Comparison of ENCODE assay signal across 1 cellular context in the genomic region with DNA sequence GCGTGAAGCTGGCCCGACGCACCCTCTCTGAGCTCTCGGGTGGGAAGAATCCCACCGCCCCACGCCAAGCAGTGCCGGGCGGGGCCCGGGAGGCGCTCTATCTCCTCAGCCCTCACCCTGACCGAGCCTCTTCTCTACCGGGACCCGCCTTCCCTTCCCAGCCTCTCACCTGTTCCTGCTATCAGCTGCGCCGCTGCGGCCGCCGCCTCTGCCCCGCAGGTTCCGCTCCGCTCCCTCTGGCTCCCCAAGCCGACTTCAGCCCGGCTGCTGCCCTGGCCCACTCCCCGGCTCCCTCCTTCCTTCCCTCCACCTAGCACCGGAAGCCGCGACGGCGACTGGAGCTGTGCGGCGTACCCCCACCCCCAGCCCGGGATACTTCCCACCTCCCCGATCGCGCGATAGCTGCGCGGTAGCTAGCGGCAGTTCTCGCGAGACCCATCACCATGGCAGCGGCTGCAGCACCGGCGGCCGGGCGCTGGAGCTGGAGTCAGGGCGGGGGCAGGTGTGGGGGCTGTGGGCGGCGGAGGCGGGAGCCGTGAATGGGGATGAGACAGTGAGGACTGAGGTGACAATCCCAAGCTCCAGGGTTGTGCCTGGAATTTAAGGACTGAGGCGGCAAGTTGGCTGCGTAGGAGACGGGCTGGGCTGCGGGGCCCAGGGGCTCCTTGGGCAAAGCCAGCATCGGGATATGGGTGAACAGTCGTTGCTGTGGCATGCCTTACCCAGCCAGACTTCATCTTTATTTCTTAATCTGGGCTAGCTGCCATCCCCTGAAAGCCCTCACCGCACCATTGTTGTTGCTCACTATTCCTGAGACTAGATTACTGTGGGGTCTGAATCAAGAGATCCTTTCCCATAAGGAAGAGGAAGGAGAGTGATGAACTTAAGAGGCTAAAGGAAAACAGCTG.
TF ChIP-seq lines count a peak whose summit lies in the region.

ARF3 (minus strand) TSS at position 347 of the 908 bp plus-strand sequence. CDS start 16,392 bp downstream, outside the sequence.

TF ChIP-seq in HepG2, 621 proteins besides CTCF, POLR2A, EP300 and RAD21 (continued from another document and continues in another):
- TF ChIP-seq, protein P1, sequence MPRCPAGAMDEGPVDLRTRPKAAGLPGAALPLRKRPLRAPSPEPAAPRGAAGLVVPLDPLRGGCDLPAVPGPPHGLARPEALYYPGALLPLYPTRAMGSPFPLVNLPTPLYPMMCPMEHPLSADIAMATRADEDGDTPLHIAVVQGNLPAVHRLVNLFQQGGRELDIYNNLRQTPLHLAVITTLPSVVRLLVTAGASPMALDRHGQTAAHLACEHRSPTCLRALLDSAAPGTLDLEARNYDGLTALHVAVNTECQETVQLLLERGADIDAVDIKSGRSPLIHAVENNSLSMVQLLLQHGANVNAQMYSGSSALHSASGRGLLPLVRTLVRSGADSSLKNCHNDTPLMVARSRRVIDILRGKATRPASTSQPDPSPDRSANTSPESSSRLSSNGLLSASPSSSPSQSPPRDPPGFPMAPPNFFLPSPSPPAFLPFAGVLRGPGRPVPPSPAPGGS (CRISPR knock-in tag; IDR thresholded peaks at IDR 0.05), result peak; percentile 73; the same call in 1 of the 2 replicates
- peak; percentile 63 for TF ChIP-seq ZFY (CRISPR knock-in tag; IDR thresholded peaks at IDR 0.05)
- TF ChIP-seq FOXP1 (IDR thresholded peaks at IDR 0.05), result no peak
- TF ChIP-seq FOXP1 (CRISPR knock-in tag; IDR thresholded peaks at IDR 0.05), result no peak
- no peak for TF ChIP-seq ZNF513 (CRISPR knock-in tag; conservative IDR thresholded peaks at IDR 0.05)
- no peak for TF ChIP-seq TRAFD1 (CRISPR knock-in tag; IDR thresholded peaks at IDR 0.05; ENCODE audit: borderline replicate concordance)
- peak; percentile 86 for TF ChIP-seq SAP130 (CRISPR knock-in tag; IDR thresholded peaks at IDR 0.05; ENCODE audit: low read depth)
- TF ChIP-seq, protein P2, sequence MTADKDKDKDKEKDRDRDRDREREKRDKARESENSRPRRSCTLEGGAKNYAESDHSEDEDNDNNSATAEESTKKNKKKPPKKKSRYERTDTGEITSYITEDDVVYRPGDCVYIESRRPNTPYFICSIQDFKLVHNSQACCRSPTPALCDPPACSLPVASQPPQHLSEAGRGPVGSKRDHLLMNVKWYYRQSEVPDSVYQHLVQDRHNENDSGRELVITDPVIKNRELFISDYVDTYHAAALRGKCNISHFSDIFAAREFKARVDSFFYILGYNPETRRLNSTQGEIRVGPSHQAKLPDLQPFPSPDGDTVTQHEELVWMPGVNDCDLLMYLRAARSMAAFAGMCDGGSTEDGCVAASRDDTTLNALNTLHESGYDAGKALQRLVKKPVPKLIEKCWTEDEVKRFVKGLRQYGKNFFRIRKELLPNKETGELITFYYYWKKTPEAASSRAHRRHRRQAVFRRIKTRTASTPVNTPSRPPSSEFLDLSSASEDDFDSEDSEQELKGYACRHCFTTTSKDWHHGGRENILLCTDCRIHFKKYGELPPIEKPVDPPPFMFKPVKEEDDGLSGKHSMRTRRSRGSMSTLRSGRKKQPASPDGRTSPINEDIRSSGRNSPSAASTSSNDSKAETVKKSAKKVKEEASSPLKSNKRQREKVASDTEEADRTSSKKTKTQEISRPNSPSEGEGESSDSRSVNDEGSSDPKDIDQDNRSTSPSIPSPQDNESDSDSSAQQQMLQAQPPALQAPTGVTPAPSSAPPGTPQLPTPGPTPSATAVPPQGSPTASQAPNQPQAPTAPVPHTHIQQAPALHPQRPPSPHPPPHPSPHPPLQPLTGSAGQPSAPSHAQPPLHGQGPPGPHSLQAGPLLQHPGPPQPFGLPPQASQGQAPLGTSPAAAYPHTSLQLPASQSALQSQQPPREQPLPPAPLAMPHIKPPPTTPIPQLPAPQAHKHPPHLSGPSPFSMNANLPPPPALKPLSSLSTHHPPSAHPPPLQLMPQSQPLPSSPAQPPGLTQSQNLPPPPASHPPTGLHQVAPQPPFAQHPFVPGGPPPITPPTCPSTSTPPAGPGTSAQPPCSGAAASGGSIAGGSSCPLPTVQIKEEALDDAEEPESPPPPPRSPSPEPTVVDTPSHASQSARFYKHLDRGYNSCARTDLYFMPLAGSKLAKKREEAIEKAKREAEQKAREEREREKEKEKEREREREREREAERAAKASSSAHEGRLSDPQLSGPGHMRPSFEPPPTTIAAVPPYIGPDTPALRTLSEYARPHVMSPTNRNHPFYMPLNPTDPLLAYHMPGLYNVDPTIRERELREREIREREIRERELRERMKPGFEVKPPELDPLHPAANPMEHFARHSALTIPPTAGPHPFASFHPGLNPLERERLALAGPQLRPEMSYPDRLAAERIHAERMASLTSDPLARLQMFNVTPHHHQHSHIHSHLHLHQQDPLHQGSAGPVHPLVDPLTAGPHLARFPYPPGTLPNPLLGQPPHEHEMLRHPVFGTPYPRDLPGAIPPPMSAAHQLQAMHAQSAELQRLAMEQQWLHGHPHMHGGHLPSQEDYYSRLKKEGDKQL (CRISPR knock-in tag; IDR thresholded peaks at IDR 0.05; ENCODE audit: low read depth), result no peak
- TF ChIP-seq AKNA (CRISPR knock-in tag; IDR thresholded peaks at IDR 0.05; ENCODE audit: borderline replicate concordance), result no peak
- TF ChIP-seq, protein P3, sequence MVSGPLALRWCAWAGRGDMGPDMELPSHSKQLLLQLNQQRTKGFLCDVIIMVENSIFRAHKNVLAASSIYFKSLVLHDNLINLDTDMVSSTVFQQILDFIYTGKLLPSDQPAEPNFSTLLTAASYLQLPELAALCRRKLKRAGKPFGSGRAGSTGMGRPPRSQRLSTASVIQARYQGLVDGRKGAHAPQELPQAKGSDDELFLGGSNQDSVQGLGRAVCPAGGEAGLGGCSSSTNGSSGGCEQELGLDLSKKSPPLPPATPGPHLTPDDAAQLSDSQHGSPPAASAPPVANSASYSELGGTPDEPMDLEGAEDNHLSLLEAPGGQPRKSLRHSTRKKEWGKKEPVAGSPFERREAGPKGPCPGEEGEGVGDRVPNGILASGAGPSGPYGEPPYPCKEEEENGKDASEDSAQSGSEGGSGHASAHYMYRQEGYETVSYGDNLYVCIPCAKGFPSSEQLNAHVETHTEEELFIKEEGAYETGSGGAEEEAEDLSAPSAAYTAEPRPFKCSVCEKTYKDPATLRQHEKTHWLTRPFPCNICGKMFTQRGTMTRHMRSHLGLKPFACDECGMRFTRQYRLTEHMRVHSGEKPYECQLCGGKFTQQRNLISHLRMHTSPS (CRISPR knock-in tag; IDR thresholded peaks at IDR 0.05; ENCODE audit: low read depth), result peak; percentile 17; the same call in 1 of the 2 replicates
- peak; percentile 43; the same call in 1 of the 2 replicates for TF ChIP-seq MED1 (CRISPR knock-in tag; IDR thresholded peaks at IDR 0.05)
- TF ChIP-seq ZNF224 (CRISPR knock-in tag; IDR thresholded peaks at IDR 0.05), result no peak
- 0 out of 2 replicates have a peak, but pooled peaks have one; percentile 31 for TF ChIP-seq HINFP (CRISPR knock-in tag; IDR thresholded peaks at IDR 0.05; ENCODE audit: low read depth)
- TF ChIP-seq ZNF225 (CRISPR knock-in tag; IDR thresholded peaks at IDR 0.05), result no peak
- TF ChIP-seq, protein P4, sequence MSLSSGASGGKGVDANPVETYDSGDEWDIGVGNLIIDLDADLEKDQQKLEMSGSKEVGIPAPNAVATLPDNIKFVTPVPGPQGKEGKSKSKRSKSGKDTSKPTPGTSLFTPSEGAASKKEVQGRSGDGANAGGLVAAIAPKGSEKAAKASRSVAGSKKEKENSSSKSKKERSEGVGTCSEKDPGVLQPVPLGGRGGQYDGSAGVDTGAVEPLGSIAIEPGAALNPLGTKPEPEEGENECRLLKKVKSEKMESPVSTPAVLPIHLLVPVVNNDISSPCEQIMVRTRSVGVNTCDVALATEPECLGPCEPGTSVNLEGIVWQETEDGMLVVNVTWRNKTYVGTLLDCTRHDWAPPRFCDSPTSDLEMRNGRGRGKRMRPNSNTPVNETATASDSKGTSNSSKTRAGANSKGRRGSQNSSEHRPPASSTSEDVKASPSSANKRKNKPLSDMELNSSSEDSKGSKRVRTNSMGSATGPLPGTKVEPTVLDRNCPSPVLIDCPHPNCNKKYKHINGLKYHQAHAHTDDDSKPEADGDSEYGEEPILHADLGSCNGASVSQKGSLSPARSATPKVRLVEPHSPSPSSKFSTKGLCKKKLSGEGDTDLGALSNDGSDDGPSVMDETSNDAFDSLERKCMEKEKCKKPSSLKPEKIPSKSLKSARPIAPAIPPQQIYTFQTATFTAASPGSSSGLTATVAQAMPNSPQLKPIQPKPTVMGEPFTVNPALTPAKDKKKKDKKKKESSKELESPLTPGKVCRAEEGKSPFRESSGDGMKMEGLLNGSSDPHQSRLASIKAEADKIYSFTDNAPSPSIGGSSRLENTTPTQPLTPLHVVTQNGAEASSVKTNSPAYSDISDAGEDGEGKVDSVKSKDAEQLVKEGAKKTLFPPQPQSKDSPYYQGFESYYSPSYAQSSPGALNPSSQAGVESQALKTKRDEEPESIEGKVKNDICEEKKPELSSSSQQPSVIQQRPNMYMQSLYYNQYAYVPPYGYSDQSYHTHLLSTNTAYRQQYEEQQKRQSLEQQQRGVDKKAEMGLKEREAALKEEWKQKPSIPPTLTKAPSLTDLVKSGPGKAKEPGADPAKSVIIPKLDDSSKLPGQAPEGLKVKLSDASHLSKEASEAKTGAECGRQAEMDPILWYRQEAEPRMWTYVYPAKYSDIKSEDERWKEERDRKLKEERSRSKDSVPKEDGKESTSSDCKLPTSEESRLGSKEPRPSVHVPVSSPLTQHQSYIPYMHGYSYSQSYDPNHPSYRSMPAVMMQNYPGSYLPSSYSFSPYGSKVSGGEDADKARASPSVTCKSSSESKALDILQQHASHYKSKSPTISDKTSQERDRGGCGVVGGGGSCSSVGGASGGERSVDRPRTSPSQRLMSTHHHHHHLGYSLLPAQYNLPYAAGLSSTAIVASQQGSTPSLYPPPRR (CRISPR knock-in tag; IDR thresholded peaks at IDR 0.05; ENCODE audit: borderline replicate concordance), result peak; percentile 58; the same call in 1 of the 2 replicates
- no peak for TF ChIP-seq ARNT (IDR thresholded peaks at IDR 0.05)
- TF ChIP-seq THAP11 (CRISPR knock-in tag; IDR thresholded peaks at IDR 0.05), result peak; percentile 82
- TF ChIP-seq ZNF644 (CRISPR knock-in tag; IDR thresholded peaks at IDR 0.05; ENCODE audit: low read depth), result no peak
- no peak for TF ChIP-seq ZNF572 (CRISPR knock-in tag; IDR thresholded peaks at IDR 0.05)
